ENCODE assay signal across 15 cellular contexts in genomic region chr10:104445359-104445758, GRCh38.
DNase-seq lines count a peak whose midpoint lies in the region; ATAC-seq and TF ChIP-seq lines count a peak whose summit lies in the region.
"Had no signal": no experiment of that assay in that cellular context is flagged by ENCODE, and none has a peak within 500 bp of the region (broad histone marks: within the 10 kb centered on the region; RNA-seq: fewer than 3 reads in every experiment).

No MANE protein-coding gene starts in this region.

- H3K27me3 Mint-ChIP-seq in activated T-helper 17 cell treated with anti-CD3 and anti-CD28 coated beads, Interleukin-2, amount 50 U/mL, for 72 hours = peaks cover 14% of the 10 kb centered on the region

- no peaks in the 10 kb centered on the region for H3K36me3 ChIP-seq in spleen

- H3K4me1 ChIP-seq in foreskin keratinocyte (peaks cover 46% of the 10 kb centered on the region), spleen (no peaks in the 10 kb centered on the region)

- intact Hi-C loops in spleen (cut with DNase I; ENCODE audit: low total_unique reads) = no loop called here

- WGBS in spleen, 5 donors = 72 to 93% (median 78%) methylated on average over 1 of the region's 1 CpG

- H3K9me3 ChIP-seq in AG04450 (ENCODE audit: control insufficient read depth, insufficient read depth, low read length) (no peaks in the 10 kb centered on the region), spleen (no peaks in the 10 kb centered on the region)

- ATAC-seq in activated T-helper 17 cell treated with anti-CD3 and anti-CD28 coated beads, Interleukin-2, amount 50 U/mL, for 72 hours (replicated peaks) = peak; percentile 43
- ATAC-seq in foreskin keratinocyte (peak; percentile 96), HG02970 (IDR thresholded peaks at IDR 0.05; ENCODE audit: low FRiP score, unreplicated experiment) (no peak)
- ATAC-seq: esophagus mucosa, T-helper 17 cell had no signal

- no peak for TF ChIP-seq CTCF in AG04450 (IDR thresholded peaks at IDR 0.05; ENCODE audit: low read depth, low read length)
- no peak for TF ChIP-seq CTCF in foreskin keratinocyte (conservative IDR thresholded peaks at IDR 0.05)
- no peak for TF ChIP-seq CTCF in spleen (IDR thresholded peaks at IDR 0.05 in 8 of 11, conservative IDR thresholded peaks at IDR 0.05 in 3 of 11)

- no peak for TF ChIP-seq POLR2A in spleen (IDR thresholded peaks at IDR 0.05)

- H3K27ac ChIP-seq in AG04450 (ENCODE audit: low read depth, low read length) (no peak overlapping the region), foreskin keratinocyte (no peak overlapping the region), spleen (no peak overlapping the region)

- H3K27me3 ChIP-seq in AG04450 (ENCODE audit: control insufficient read depth, insufficient read depth, low read length) (no peaks in the 10 kb centered on the region), foreskin keratinocyte (no peaks in the 10 kb centered on the region), spleen (replicated peaks in 1 of 7) (peaks cover 0 to 11% (median 0%) of the 10 kb centered on the region in 7 donors)

- no peak overlapping the region for H3K27ac Mint-ChIP-seq in activated T-helper 17 cell treated with anti-CD3 and anti-CD28 coated beads, Interleukin-2, amount 50 U/mL, for 72 hours
- H3K27ac Mint-ChIP-seq: CD8-positive, alpha-beta memory T cell; T-helper 17 cell had no signal

- POLR2A ChIA-PET in AG04450 (lab: Yijun Ruan, JAX) = interaction anchor here (0.7 kb wide), 1 partner anchor 117 kb away, joined by 3 read pairs; no protein-coding TSS in a partner anchor

- H3K4me3 ChIP-seq in AG04450 (ENCODE audit: low read depth, low read length) (no peak overlapping the region), spleen (no peak overlapping the region)

- no peaks in the 10 kb centered on the region for H3K9me3 Mint-ChIP-seq in activated T-helper 17 cell treated with anti-CD3 and anti-CD28 coated beads, Interleukin-2, amount 50 U/mL, for 72 hours
- H3K9me3 Mint-ChIP-seq: CD8-positive, alpha-beta memory T cell; central memory CD8-positive, alpha-beta T cell had no signal

- peak; percentile 36 for DNase-seq in AG04450 (ENCODE audit: low read depth, low spot score)
- DNase-seq in HCEC 1CT = peak; percentile 87
- peak; percentile 98 to 99 for DNase-seq in foreskin keratinocyte
- no peak for DNase-seq in SK-N-DZ (ENCODE audit: low spot score)
- no peak for DNase-seq in spleen
- no peak for DNase-seq in SKM-1 (lab: John Stamatoyannopoulos, UW; ENCODE audit: unreplicated experiment)
- DNase-seq: activated CD4-positive, alpha-beta T cell treated with anti-CD3 and anti-CD28 coated beads, Interleukin-2, amount 50 U/mL, for 4 hours; CD8-positive, alpha-beta memory T cell; MM.1S; NCI-H2171 treated with DMSO at 0.1 percent for 48 hours; T-helper 17 cell had no signal

- H3K4me1 Mint-ChIP-seq in activated T-helper 17 cell treated with anti-CD3 and anti-CD28 coated beads, Interleukin-2, amount 50 U/mL, for 72 hours = no peaks in the 10 kb centered on the region
- H3K4me1 Mint-ChIP-seq: CD8-positive, alpha-beta memory T cell; central memory CD8-positive, alpha-beta T cell had no signal

- CTCF ChIA-PET in AG04450 (lab: Charles Lee) = interaction anchor here (0.7 to 1.1 kb wide), 2 partner anchors 12 to 154 kb away, joined by 3 read pairs; no protein-coding TSS in a partner anchor

- H3K4me3 Mint-ChIP-seq in activated T-helper 17 cell treated with anti-CD3 and anti-CD28 coated beads, Interleukin-2, amount 50 U/mL, for 72 hours = no peak overlapping the region
- H3K4me3 Mint-ChIP-seq: CD8-positive, alpha-beta memory T cell; central memory CD8-positive, alpha-beta T cell; T-helper 17 cell had no signal

- H3K36me3 Mint-ChIP-seq in activated T-helper 17 cell treated with anti-CD3 and anti-CD28 coated beads, Interleukin-2, amount 50 U/mL, for 72 hours (ENCODE audit: low read depth) = no peaks in the 10 kb centered on the region
- H3K36me3 Mint-ChIP-seq: CD8-positive, alpha-beta memory T cell had no signal

Comparison
In these comparisons a context has a peak if more than half of its experiments do, and no peak if none do; other contexts are left out.
1. DNase-seq: peak in AG04450 (single experiment), HCEC 1CT (single experiment) and foreskin keratinocyte (2 of 2); none in SK-N-DZ (single experiment), spleen (single experiment) and SKM-1 (single experiment).